14 cellular contexts compared by ENCODE assay signal in the genomic region with DNA sequence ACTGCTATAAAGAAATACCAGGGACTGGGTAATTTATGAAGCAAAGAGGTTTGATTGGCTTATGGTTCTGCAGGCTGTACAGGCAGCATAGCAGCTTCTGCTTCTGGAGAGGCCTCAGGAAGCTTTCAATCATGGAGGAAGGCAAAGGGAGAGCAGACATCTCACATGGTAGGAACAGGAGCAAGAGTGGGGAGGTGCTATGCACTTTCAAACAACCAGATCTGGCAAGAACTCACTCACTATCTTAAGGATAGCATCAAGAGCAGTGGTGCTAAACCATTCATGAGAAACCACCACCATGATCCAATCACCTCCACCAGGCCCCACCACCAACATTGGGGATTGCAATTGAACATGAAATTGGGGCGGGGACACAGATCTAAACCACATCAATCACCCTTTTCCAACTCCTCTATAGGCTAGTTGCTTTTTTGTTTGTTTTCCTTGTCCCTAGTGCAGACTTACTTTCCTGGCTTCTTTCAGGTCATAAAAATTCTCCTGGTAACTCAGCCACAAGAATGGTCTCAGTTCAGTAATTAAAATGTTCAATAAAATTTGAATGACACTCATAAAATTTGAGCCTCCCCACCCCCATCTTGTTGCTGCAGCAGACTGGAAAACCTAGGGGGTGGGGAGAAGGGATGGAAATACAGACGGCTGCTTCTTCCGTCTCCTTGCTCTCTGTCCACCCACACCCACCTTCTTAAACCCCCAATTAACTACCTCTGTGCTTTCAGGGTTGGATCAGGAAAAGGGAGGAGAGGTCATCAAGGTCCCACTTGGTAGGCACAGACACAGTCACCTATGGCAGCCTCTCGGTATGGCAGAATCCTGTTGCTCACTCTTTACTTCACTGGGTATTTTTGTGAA.
"Had no signal": no experiment of that assay in that cellular context is flagged by ENCODE, and none has a peak within 500 bp of the region (broad histone marks: within the 10 kb centered on the region; RNA-seq: fewer than 3 reads in every experiment).

No MANE protein-coding gene starts in this region.

- H3K27me3 ChIP-seq: heart left ventricle, ovary had no signal

- ATAC-seq: esophagus mucosa; heart left ventricle; left lobe of liver; naive thymus-derived CD8-positive, alpha-beta T cell; right cardiac atrium had no signal

- H3K9me3 ChIP-seq: heart left ventricle, ovary had no signal

- H3K36me3 ChIP-seq: heart left ventricle, ovary had no signal

- H3K27ac ChIP-seq: heart left ventricle, ovary had no signal

- DNase-seq: cortex of kidney; effector memory CD4-positive, alpha-beta T cell; heart left ventricle; hippocampal formation; mammary epithelial cell; naive thymus-derived CD8-positive, alpha-beta T cell; nucleus accumbens; ovary; right cardiac atrium; small intestine; stimulated activated CD4-positive, alpha-beta T cell treated with anti-CD3 and anti-CD28 coated beads, Interleukin-2, amount 100 ng/mL, for 48 hours; stimulated activated naive CD4-positive, alpha-beta T cell treated with Interleukin-2 at 50 U/mL for 16 hours had no signal

- H3K4me3 ChIP-seq: heart left ventricle, ovary had no signal
